8 cellular contexts compared by ENCODE assay signal in the genomic region with DNA sequence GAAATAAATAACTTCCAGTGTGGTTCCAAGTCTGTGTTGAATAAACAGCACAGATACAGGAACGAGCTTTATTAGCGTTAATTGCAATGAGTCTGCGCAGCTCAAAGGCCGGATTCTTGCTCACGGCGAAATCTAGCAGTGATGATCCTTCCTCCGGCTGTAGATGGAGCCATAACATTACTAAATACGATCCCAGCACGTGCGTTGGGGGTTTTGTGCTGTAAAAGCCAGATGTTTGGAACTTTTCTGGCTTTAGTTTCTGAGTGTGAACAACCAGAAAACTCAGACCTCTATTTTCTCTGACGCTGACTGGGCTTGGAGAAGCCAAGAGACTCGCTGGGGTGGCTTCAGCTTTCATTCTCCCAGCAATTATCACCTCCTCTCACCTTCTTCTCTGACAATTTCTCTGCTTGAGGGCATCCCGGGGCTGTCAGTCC. TPM values are rescaled to one million over a fixed set of nuclear protein-coding genes. Genes with fewer than 3 reads are reported as not detected.
DNase-seq lines count a peak whose midpoint lies in the region; ATAC-seq, FAIRE-seq and TF ChIP-seq lines count a peak whose summit lies in the region.

No MANE protein-coding gene starts in this region.

- CTCF ChIA-PET in AG04449 (lab: Yijun Ruan, JAX) (interaction anchor here (0.6 to 5.4 kb wide), 33 partner anchors 8 to 1902 kb away, joined by 3 to 29 read pairs (median 4); no protein-coding TSS in a partner anchor), HepG2 (lab: Yijun Ruan, JAX; ENCODE audit: low intra/inter-chr PET ratio, low total read pairs) (interaction anchor here (1.0 to 1.4 kb wide), 3 partner anchors 396 to 1708 kb away, joined by 3 to 5 read pairs (median 3); no protein-coding TSS in a partner anchor)

- H3K36me3 ChIP-seq in HepG2 (replicated peaks in 1 of 2; ENCODE audit: control insufficient read depth in 1 of 2, insufficient read depth in 2 of 2, low read length in 2 of 2) = no peaks in the 10 kb centered on the region

- no peak for TF ChIP-seq POLR2A in HepG2 (IDR thresholded peaks at IDR 0.05; ENCODE audit: insufficient read depth in 1 of 2, low read depth in 2 of 2, low read length in 2 of 2)

- no peaks in the 10 kb centered on the region for H3K79me2 ChIP-seq in HepG2 (ENCODE audit: insufficient read depth, low read length)

- no peaks in the 10 kb centered on the region for H4K20me1 ChIP-seq in HepG2 (ENCODE audit: insufficient read depth, low read length)

- intact Hi-C loops in HepG2 (cut with micrococcal nuclease; ENCODE audit: unreplicated experiment) = loop anchor here (1.0 to 10.0 kb wide), 6 partner anchors 225 to 1708 kb away; a partner anchor contains a TSS

- BruUV-seq in HepG2 (replicated peaks; lab: Mats Ljungman, UMichigan) = no TSS peak

- H3K4me1 ChIP-seq in HepG2 (ENCODE audit: insufficient read depth, low read length) = peaks cover 26% of the 10 kb centered on the region

- H3K27ac ChIP-seq in HepG2 (ENCODE audit: extremely low read length, insufficient read depth, low read length) = no peak overlapping the region

- H3K4me2 ChIP-seq in HepG2 (ENCODE audit: low read depth, low read length) = peak overlapping the region; percentile 49

- TF ChIP-seq CTCF in AG04449 (IDR thresholded peaks at IDR 0.05; ENCODE audit: insufficient read depth, low read length, missing control alignments) (peak; percentile 63), choroid plexus epithelial cell (conservative IDR thresholded peaks at IDR 0.05; ENCODE audit: low read depth, low read length) (peak; percentile 88), HepG2 (CRISPR knock-in tag; IDR thresholded peaks at IDR 0.05) (peak; percentile 95)

- peaks cover 0 to 25% of the 10 kb centered on the region in 2 experiments for H3K27me3 ChIP-seq in HepG2 (ENCODE audit: control insufficient read depth in 1 of 2, insufficient read depth in 2 of 2, low read length in 2 of 2)

- H2AFZ ChIP-seq in HepG2 (ENCODE audit: low read length) = peak overlapping the region; percentile 52

- H3K9me3 ChIP-seq in HepG2 (ENCODE audit: low read length) = no peaks in the 10 kb centered on the region

- DNase-seq in AG04449 (ENCODE audit: low read depth, low spot score) (peak; percentile 51), NCI-H226 (peak; percentile 6), choroid plexus epithelial cell (ENCODE audit: low read depth) (peak; percentile 93), HepG2 (ENCODE audit: low spot score) (peak; percentile 69)
- peak; percentile 32 to 37 for DNase-seq in stimulated activated CD4-positive, alpha-beta T cell treated with anti-CD3 and anti-CD28 coated beads, Interleukin-4, amount 100 ng/mL, for 48 hours (ENCODE audit: low read depth in 2 of 2)

- WGBS in HepG2 (ENCODE audit: low lambda C conversion rate) = 4% methylated on average over 13 of the region's 13 CpGs

- in situ Hi-C loops in HepG2 (cut with HindIII; ENCODE audit: extremely low pct_ligation_motif_present, low pct_unique_long_range_greater_than_20kb) = loop anchor here (10.0 kb wide), 1 partner anchor 1705 kb away; no protein-coding TSS in a partner anchor

- no peak overlapping the region for H3K9ac ChIP-seq in HepG2 (ENCODE audit: insufficient read depth, low read depth, low read length)

- peak; percentile 71 for ATAC-seq in GM18511 (IDR thresholded peaks at IDR 0.05; ENCODE audit: unreplicated experiment)
- ATAC-seq in HG03103 (IDR thresholded peaks at IDR 0.05; ENCODE audit: low read depth, unreplicated experiment) = peak; percentile 79
- peak; percentile 74 to 87 for ATAC-seq in activated CD4-positive, CD25-positive, alpha-beta regulatory T cell treated with anti-CD3 and anti-CD28 coated beads, Interleukin-2, amount 50 U/mL, for 24 hours
- peak; percentile 83 for ATAC-seq in HepG2

- peak; percentile 87 for FAIRE-seq in HepG2 (lab: Jason Lieb, UNC)

- POLR2A ChIA-PET in AG04449 (lab: Yijun Ruan, JAX) = interaction anchor here (1.0 kb wide), 1 partner anchor 9 kb away, joined by 3 read pairs; no protein-coding TSS in a partner anchor
- POLR2A ChIA-PET in HepG2 (lab: Yijun Ruan, JAX) = interaction anchor here (0.9 to 1.2 kb wide), 2 partner anchors 38 to 46 kb away, joined by 4 to 5 read pairs; no protein-coding TSS in a partner anchor

- no peak for TF ChIP-seq EP300 in HepG2 (IDR thresholded peaks at IDR 0.05; ENCODE audit: low read depth in 2 of 2, low read length in 2 of 2)
- TF ChIP-seq EP300 in HepG2 (CRISPR knock-in tag; IDR thresholded peaks at IDR 0.05; ENCODE audit: borderline replicate concordance) = no peak

- H3K4me3 ChIP-seq in AG04449 (ENCODE audit: low read depth, low read length) = peak overlapping the region; percentile 29
- no peak overlapping the region for H3K4me3 ChIP-seq in choroid plexus epithelial cell (ENCODE audit: low read depth, low read length)
- H3K4me3 ChIP-seq in HepG2 (replicated peaks in 1 of 3; ENCODE audit: insufficient read depth in 1 of 3, low read depth in 2 of 3, low read length in 3 of 3) = no peak overlapping the region

- peak; percentile 87 for TF ChIP-seq RAD21 in HepG2 (CRISPR knock-in tag; IDR thresholded peaks at IDR 0.05)

TF ChIP-seq in HepG2, 621 proteins besides CTCF, POLR2A, EP300 and RAD21 (continues in another document):
- no peak for TF ChIP-seq TCF7 (IDR thresholded peaks at IDR 0.05; ENCODE audit: low read depth)
- TF ChIP-seq HOXA5 (CRISPR knock-in tag; IDR thresholded peaks at IDR 0.05) = peak; percentile 76; the same call in 1 of the 2 replicates
- 0 out of 2 replicates have a peak, but pooled peaks have one; percentile 60 for TF ChIP-seq KDM3A (CRISPR knock-in tag; IDR thresholded peaks at IDR 0.05; ENCODE audit: low read depth)
- peak; percentile 37; the same call in 1 of the 2 replicates for TF ChIP-seq ZBTB20 (CRISPR knock-in tag; IDR thresholded peaks at IDR 0.05; ENCODE audit: borderline replicate concordance, low read depth)
- 0 out of 2 replicates have a peak, but pooled peaks have one; percentile 23 for TF ChIP-seq ZNF331 (CRISPR knock-in tag; IDR thresholded peaks at IDR 0.05)
- TF ChIP-seq XRCC5 (optimal IDR thresholded peaks at IDR 0.05; ENCODE audit: low read length) = peak; percentile 31
- TF ChIP-seq, protein P1, sequence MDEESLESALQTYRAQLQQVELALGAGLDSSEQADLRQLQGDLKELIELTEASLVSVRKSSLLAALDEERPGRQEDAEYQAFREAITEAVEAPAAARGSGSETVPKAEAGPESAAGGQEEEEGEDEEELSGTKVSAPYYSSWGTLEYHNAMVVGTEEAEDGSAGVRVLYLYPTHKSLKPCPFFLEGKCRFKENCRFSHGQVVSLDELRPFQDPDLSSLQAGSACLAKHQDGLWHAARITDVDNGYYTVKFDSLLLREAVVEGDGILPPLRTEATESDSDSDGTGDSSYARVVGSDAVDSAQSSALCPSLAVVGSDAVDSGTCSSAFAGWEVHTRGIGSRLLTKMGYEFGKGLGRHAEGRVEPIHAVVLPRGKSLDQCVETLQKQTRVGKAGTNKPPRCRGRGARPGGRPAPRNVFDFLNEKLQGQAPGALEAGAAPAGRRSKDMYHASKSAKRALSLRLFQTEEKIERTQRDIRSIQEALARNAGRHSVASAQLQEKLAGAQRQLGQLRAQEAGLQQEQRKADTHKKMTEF (CRISPR knock-in tag; IDR thresholded peaks at IDR 0.05) = peak; percentile 40; the same call in 1 of the 2 replicates
- TF ChIP-seq, protein P2, sequence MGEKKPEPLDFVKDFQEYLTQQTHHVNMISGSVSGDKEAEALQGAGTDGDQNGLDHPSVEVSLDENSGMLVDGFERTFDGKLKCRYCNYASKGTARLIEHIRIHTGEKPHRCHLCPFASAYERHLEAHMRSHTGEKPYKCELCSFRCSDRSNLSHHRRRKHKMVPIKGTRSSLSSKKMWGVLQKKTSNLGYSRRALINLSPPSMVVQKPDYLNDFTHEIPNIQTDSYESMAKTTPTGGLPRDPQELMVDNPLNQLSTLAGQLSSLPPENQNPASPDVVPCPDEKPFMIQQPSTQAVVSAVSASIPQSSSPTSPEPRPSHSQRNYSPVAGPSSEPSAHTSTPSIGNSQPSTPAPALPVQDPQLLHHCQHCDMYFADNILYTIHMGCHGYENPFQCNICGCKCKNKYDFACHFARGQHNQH (CRISPR knock-in tag; IDR thresholded peaks at IDR 0.05) = peak; percentile 51; the same call in 1 of the 2 replicates
- no peak for TF ChIP-seq XBP1 (CRISPR knock-in tag; IDR thresholded peaks at IDR 0.05)
- peak; percentile 73 for TF ChIP-seq KLF6 (CRISPR knock-in tag; IDR thresholded peaks at IDR 0.05)
- TF ChIP-seq FOSL2 (CRISPR knock-in tag; IDR thresholded peaks at IDR 0.05) = peak; percentile 33; the same call in 1 of the 2 replicates
- TF ChIP-seq FOXK1 (CRISPR knock-in tag; IDR thresholded peaks at IDR 0.05; ENCODE audit: borderline replicate concordance, low read depth) = 0 out of 2 replicates have a peak, but pooled peaks have one; percentile 16
- 0 out of 2 replicates have a peak, but pooled peaks have one; percentile 19 for TF ChIP-seq ZZZ3 (CRISPR knock-in tag; IDR thresholded peaks at IDR 0.05; ENCODE audit: borderline replicate concordance)
- TF ChIP-seq ZMAT3 (CRISPR knock-in tag; conservative IDR thresholded peaks at IDR 0.05) = 0 out of 2 replicates have a peak, but pooled peaks have one; percentile 31

RNA-seq across cellular contexts. Expression of a gene that starts 47.0 kb away (rescaled TPM):
- 28.8 and 30.1 TPM in 2 replicates for total RNA-seq in HepG2 (2016; rRNA removed; fragmentation: Illumina TruSeq; extraction: Trizol)
- total RNA-seq in HepG2 (2016; cell fraction: cytosol; rRNA removed; fragmentation: Illumina TruSeq; extraction: Trizol; ENCODE audit: low read depth) = 18.8 and 20.7 TPM in 2 replicates
- 24.2 and 33.8 TPM in 2 replicates for total RNA-seq in HepG2 (2016; cell fraction: insoluble cytoplasmic fraction; rRNA removed; fragmentation: Illumina TruSeq; extraction: Trizol)
- total RNA-seq in HepG2 (2016; cell fraction: membrane; rRNA removed; fragmentation: Illumina TruSeq; extraction: Trizol) = 35.6 and 35.7 TPM in 2 replicates
- total RNA-seq in HepG2 (2016; cell fraction: nucleus; rRNA removed; fragmentation: Illumina TruSeq; extraction: Trizol) = 28.0 and 29.0 TPM in 2 replicates
- polyA plus RNA-seq in HepG2 (2011; rRNA removed) = 45.6 and 49.0 TPM in 2 replicates
- 19.8 and 29.5 TPM in 2 replicates for polyA plus RNA-seq in HepG2 (2011; cell fraction: cytosol; rRNA removed)
- polyA plus RNA-seq in HepG2 (2011; cell fraction: nucleus; rRNA removed) = 68.8 and 72.6 TPM in 2 replicates
- 28.1 and 33.7 TPM in 2 replicates for polyA plus RNA-seq in HepG2 (2012)
- 22.4 and 30.5 TPM in 2 replicates for polyA plus RNA-seq in HepG2 (2016; cell fraction: cytosol; fragmentation: Illumina TruSeq; extraction: Trizol; ENCODE audit: low read depth)
- 30.0 and 31.0 TPM in 2 replicates for polyA plus RNA-seq in HepG2 (2016; cell fraction: insoluble cytoplasmic fraction; fragmentation: Illumina TruSeq; extraction: Trizol; ENCODE audit: low read depth)
- polyA plus RNA-seq in HepG2 (2016; cell fraction: membrane; fragmentation: Illumina TruSeq; extraction: Trizol; ENCODE audit: low read depth) = 35.3 and 37.7 TPM in 2 replicates
- 58.4 and 63.0 TPM in 2 replicates for polyA plus RNA-seq in HepG2 (2016; cell fraction: nucleus; fragmentation: Illumina TruSeq; extraction: Trizol; ENCODE audit: insufficient read depth, low read depth)
- 19.4 and 24.5 TPM in 2 replicates for polyA minus RNA-seq in HepG2 (2011; rRNA and poly(A)+ RNA removed; ENCODE audit: low replicate concordance)
- 15.7 and 17.4 TPM in 2 replicates for polyA minus RNA-seq in HepG2 (2011; cell fraction: cytosol; rRNA and poly(A)+ RNA removed)
- polyA minus RNA-seq in HepG2 (2011; cell fraction: nucleus; rRNA and poly(A)+ RNA removed) = 43.4 and 69.0 TPM in 2 replicates

Comparison
In these comparisons a context has a peak if more than half of its experiments do, and no peak if none do; other contexts are left out.
1. DNase-seq: peak in every context shown above with its lines; median percentile 93 in choroid plexus epithelial cell; 69 in HepG2; 51 in AG04449; 34 in stimulated activated CD4-positive, alpha-beta T cell treated with anti-CD3 and anti-CD28 coated beads, Interleukin-4, amount 100 ng/mL, for 48 hours; 6 in NCI-H226.